Comparison of ENCODE assay signal across 8 cellular contexts in genomic region chr10:101042667-101043355, GRCh38. TPM values are rescaled to one million over a fixed set of nuclear protein-coding genes. Genes with fewer than 3 reads are reported as not detected.
DNase-seq lines count a peak whose midpoint lies in the region; ATAC-seq, FAIRE-seq and TF ChIP-seq lines count a peak whose summit lies in the region.

No MANE protein-coding gene starts in this region.

- DNase-seq in AG08395 (ENCODE audit: low spot score) (peak; percentile 95), NCI-H2227 treated with DMSO at 0.1 percent for 48 hours (lab: John Stamatoyannopoulos, UW) (peak; percentile 90), keratinocyte (ENCODE audit: low read depth, low spot score) (no peak)
- peak; percentile 46 to 78 (median 64) for DNase-seq in activated CD4-positive, CD25-positive, alpha-beta regulatory T cell (lab: John Stamatoyannopoulos, UW)
- DNase-seq in central memory CD8-positive, alpha-beta T cell (ENCODE audit: low spot score in 2 of 2): peak; percentile 54 to 55
- peak; percentile 83 to 90 (median 90) for DNase-seq in stimulated activated CD4-positive, alpha-beta T cell treated with anti-CD3 and anti-CD28 coated beads, Interleukin-12 subunit alpha, Interleukin-12 subunit beta, amount 100 ng/mL, for 48 hours (ENCODE audit: low read depth in 2 of 3, low spot score in 1 of 3)

- H3K79me2 ChIP-seq in keratinocyte (ENCODE audit: control insufficient read depth, insufficient read depth, low read length): no peaks in the 10 kb centered on the region

- H3K36me3 Mint-ChIP-seq in central memory CD8-positive, alpha-beta T cell (ENCODE audit: insufficient read depth): peaks cover 10% of the 10 kb centered on the region

- H3K4me1 Mint-ChIP-seq in central memory CD8-positive, alpha-beta T cell: peaks cover 23% of the 10 kb centered on the region

- H4K20me1 ChIP-seq in keratinocyte (ENCODE audit: control insufficient read depth, extremely low read depth, insufficient read depth, low read length): no peaks in the 10 kb centered on the region

- no peaks in the 10 kb centered on the region for H3K9me3 Mint-ChIP-seq in central memory CD8-positive, alpha-beta T cell

- H2AFZ ChIP-seq in keratinocyte (ENCODE audit: control insufficient read depth, low read length): peak overlapping the region; percentile 67

- peak; percentile 93 for FAIRE-seq in keratinocyte (lab: Jason Lieb, UNC)

- H3K9ac ChIP-seq in keratinocyte (ENCODE audit: control insufficient read depth, extremely low read depth, insufficient read depth, low read length): peak overlapping the region; percentile 85

- H3K9me3 ChIP-seq in keratinocyte (ENCODE audit: control insufficient read depth, low read depth, low read length): no peaks in the 10 kb centered on the region

- no peaks in the 10 kb centered on the region for H3K9me1 ChIP-seq in keratinocyte (ENCODE audit: control insufficient read depth, extremely low read depth, insufficient read depth, low read length)

- H3K36me3 ChIP-seq in keratinocyte (ENCODE audit: control insufficient read depth in 2 of 2, extremely low read depth in 1 of 2, insufficient read depth in 2 of 2, low read length in 2 of 2): peaks cover 3 to 19% of the 10 kb centered on the region in 2 experiments

- H3K4me3 ChIP-seq in keratinocyte (ENCODE audit: control insufficient read depth in 2 of 3, extremely low read depth in 1 of 3, insufficient read depth in 2 of 3, low read depth in 1 of 3, low read length in 3 of 3): peak overlapping the region; percentile 40 to 70 (median 63)

- peak overlapping the region; percentile 94 for H3K27ac Mint-ChIP-seq in central memory CD8-positive, alpha-beta T cell (ENCODE audit: low read depth)

- peak overlapping the region; percentile 86 for H3K4me2 ChIP-seq in keratinocyte (ENCODE audit: control insufficient read depth, extremely low read depth, insufficient read depth, low read depth, low read length)

- H3K27me3 Mint-ChIP-seq in central memory CD8-positive, alpha-beta T cell: peaks cover 21% of the 10 kb centered on the region

- H3K4me1 ChIP-seq in keratinocyte (ENCODE audit: control insufficient read depth, extremely low read depth, insufficient read depth, low read length): peaks cover 9% of the 10 kb centered on the region

- ATAC-seq in GM18907 (IDR thresholded peaks at IDR 0.05; ENCODE audit: unreplicated experiment) (peak; percentile 92), HG03139 (IDR thresholded peaks at IDR 0.05; ENCODE audit: unreplicated experiment) (peak; percentile 93)
- peak; percentile 68 for ATAC-seq in central memory CD8-positive, alpha-beta T cell (replicated peaks; ENCODE audit: extremely low read depth, poor library complexity, severe bottlenecking)

- peak overlapping the region; percentile 97 for H3K4me3 Mint-ChIP-seq in central memory CD8-positive, alpha-beta T cell

- H3K27me3 ChIP-seq in keratinocyte (ENCODE audit: control insufficient read depth, extremely low read depth, insufficient read depth, low read length): peaks cover 11% of the 10 kb centered on the region

- H3K27ac ChIP-seq in keratinocyte (ENCODE audit: control insufficient read depth, insufficient read depth, low read length): peak overlapping the region; percentile 88

- dilution Hi-C loops in keratinocyte (cut with MboI; ENCODE audit: extremely low pct_ligation_motif_present, low sequenced_read_pairs): no loop called here

- no peak for TF ChIP-seq CTCF in keratinocyte (optimal IDR thresholded peaks at IDR 0.05 in 1 of 3, IDR thresholded peaks at IDR 0.05 in 1 of 3, conservative IDR thresholded peaks at IDR 0.05 in 1 of 3; ENCODE audit: extremely low read depth in 1 of 3, insufficient read depth in 2 of 3, low read length in 3 of 3)

RNA-seq across cellular contexts. Expression of gene SFXN3, which starts 11.8 kb away (rescaled TPM):
- polyA plus RNA-seq in keratinocyte: 77.0 to 102 TPM (median 78.7 TPM) in 3 replicates
- polyA plus RNA-seq in keratinocyte (2011; ENCODE audit: low read depth): 16.3 TPM
- 46.8 and 54.3 TPM in 2 replicates for polyA plus RNA-seq in keratinocyte (2011; cell fraction: cytosol; rRNA removed)
- polyA plus RNA-seq in keratinocyte (2011; cell fraction: nucleus; rRNA removed): 223 and 238 TPM in 2 replicates
- polyA plus RNA-seq in keratinocyte (2012; ENCODE audit: low replicate concordance): 29.7 and 42.9 TPM in 2 replicates
- polyA minus RNA-seq in keratinocyte: 101 to 143 TPM (median 111 TPM) in 3 replicates
- polyA minus RNA-seq in keratinocyte (2011; cell fraction: cytosol; rRNA and poly(A)+ RNA removed): 110 TPM
- 45.5 and 69.4 TPM in 2 replicates for polyA minus RNA-seq in keratinocyte (2011; cell fraction: nucleus; rRNA and poly(A)+ RNA removed)

RNA-seq across cellular contexts. Expression of gene PDZD7, which starts 11.9 kb away (rescaled TPM):
- 0.31 to 0.54 TPM (median 0.54 TPM) in 3 replicates for polyA plus RNA-seq in keratinocyte
- polyA plus RNA-seq in keratinocyte (2011; ENCODE audit: low read depth): 0.10 TPM
- polyA plus RNA-seq in keratinocyte (2011; cell fraction: cytosol; rRNA removed): 0.15 and 0.34 TPM in 2 replicates
- 1.1 and 1.2 TPM in 2 replicates for polyA plus RNA-seq in keratinocyte (2011; cell fraction: nucleus; rRNA removed)
- 0.34 and 1.0 TPM in 2 replicates for polyA plus RNA-seq in keratinocyte (2012; ENCODE audit: low replicate concordance)
- 0.20 to 0.40 TPM in 2 of 3 replicates, not detected in the other for polyA minus RNA-seq in keratinocyte
- polyA minus RNA-seq in keratinocyte (2011; cell fraction: cytosol; rRNA and poly(A)+ RNA removed): not detected
- polyA minus RNA-seq in keratinocyte (2011; cell fraction: nucleus; rRNA and poly(A)+ RNA removed): 0.11 and 0.78 TPM in 2 replicates

RNA-seq across cellular contexts. Expression of gene KAZALD1, which starts 19.0 kb away (rescaled TPM):
- 0.08 to 0.18 TPM (median 0.18 TPM) in 3 replicates for polyA plus RNA-seq in keratinocyte
- polyA plus RNA-seq in keratinocyte (2011; ENCODE audit: low read depth): 0.40 TPM
- polyA plus RNA-seq in keratinocyte (2011; cell fraction: cytosol; rRNA removed): 0.06 and 0.07 TPM in 2 replicates
- polyA plus RNA-seq in keratinocyte (2011; cell fraction: nucleus; rRNA removed): 0.11 TPM in 1 of 2 replicates, not detected in the other
- 0.18 and 0.72 TPM in 2 replicates for polyA plus RNA-seq in keratinocyte (2012; ENCODE audit: low replicate concordance)
- 0.36 to 0.38 TPM in 2 of 3 replicates, not detected in the other for polyA minus RNA-seq in keratinocyte
- polyA minus RNA-seq in keratinocyte (2011; cell fraction: cytosol; rRNA and poly(A)+ RNA removed): 0.96 TPM
- polyA minus RNA-seq in keratinocyte (2011; cell fraction: nucleus; rRNA and poly(A)+ RNA removed): not detected in 2 replicates

RNA-seq across cellular contexts. Expression of gene LZTS2, which starts 43.2 kb away (rescaled TPM):
- 18.1 to 36.7 TPM (median 18.6 TPM) in 3 replicates for polyA plus RNA-seq in keratinocyte
- polyA plus RNA-seq in keratinocyte (2011; ENCODE audit: low read depth): 12.2 TPM
- polyA plus RNA-seq in keratinocyte (2011; cell fraction: cytosol; rRNA removed): 20.5 and 45.3 TPM in 2 replicates
- 64.4 and 90.2 TPM in 2 replicates for polyA plus RNA-seq in keratinocyte (2011; cell fraction: nucleus; rRNA removed)
- polyA plus RNA-seq in keratinocyte (2012; ENCODE audit: low replicate concordance): 26.0 and 29.4 TPM in 2 replicates
- polyA minus RNA-seq in keratinocyte: 19.3 to 30.7 TPM (median 27.6 TPM) in 3 replicates
- 48.3 TPM for polyA minus RNA-seq in keratinocyte (2011; cell fraction: cytosol; rRNA and poly(A)+ RNA removed)
- polyA minus RNA-seq in keratinocyte (2011; cell fraction: nucleus; rRNA and poly(A)+ RNA removed): 34.0 and 40.1 TPM in 2 replicates

RNA-seq across cellular contexts. Expression of gene TWNK, which starts 55.5 kb away (rescaled TPM):
- polyA plus RNA-seq in keratinocyte: 10.1 to 16.9 TPM (median 12.9 TPM) in 3 replicates
- polyA plus RNA-seq in keratinocyte (2011; ENCODE audit: low read depth): 14.5 TPM
- 9.7 and 10.5 TPM in 2 replicates for polyA plus RNA-seq in keratinocyte (2011; cell fraction: cytosol; rRNA removed)
- 16.0 and 17.1 TPM in 2 replicates for polyA plus RNA-seq in keratinocyte (2011; cell fraction: nucleus; rRNA removed)
- polyA plus RNA-seq in keratinocyte (2012; ENCODE audit: low replicate concordance): 11.5 and 17.0 TPM in 2 replicates
- polyA minus RNA-seq in keratinocyte: 10.7 to 18.9 TPM (median 17.8 TPM) in 3 replicates
- 11.9 TPM for polyA minus RNA-seq in keratinocyte (2011; cell fraction: cytosol; rRNA and poly(A)+ RNA removed)
- polyA minus RNA-seq in keratinocyte (2011; cell fraction: nucleus; rRNA and poly(A)+ RNA removed): 6.3 and 9.1 TPM in 2 replicates
